Comparison of ENCODE assay signal across 12 cellular contexts in genomic region chr22:48979482-48979881, GRCh38.
DNase-seq lines count a peak whose midpoint lies in the region; TF ChIP-seq lines count a peak whose summit lies in the region.
"Had no signal": no experiment of that assay in that cellular context is flagged by ENCODE, and none has a peak within 500 bp of the region (broad histone marks: within the 10 kb centered on the region; RNA-seq: fewer than 3 reads in every experiment).

No MANE protein-coding gene starts in this region.

- H3K36me3 Mint-ChIP-seq in CD8-positive, alpha-beta memory T cell = no peaks in the 10 kb centered on the region

- H3K9me3 ChIP-seq in BE2C = peaks cover 3% of the 10 kb centered on the region
- H3K9me3 ChIP-seq in CD8-positive, alpha-beta memory T cell (ENCODE audit: low read length) = no peaks in the 10 kb centered on the region

- peaks cover 12 to 20% of the 10 kb centered on the region in 2 donors for H3K27me3 Mint-ChIP-seq in CD8-positive, alpha-beta memory T cell

- H3K27ac Mint-ChIP-seq in CD8-positive, alpha-beta memory T cell = no peak overlapping the region
- H3K27ac Mint-ChIP-seq: nephron progenitor cell had no signal

- H3K9me3 Mint-ChIP-seq in CD8-positive, alpha-beta memory T cell = peaks cover 0 to 1% (median 0%) of the 10 kb centered on the region in 5 donors

- CTCF ChIA-PET in CD8-positive, alpha-beta memory T cell (lab: Charles Lee) = no interaction called here

- no peaks in the 10 kb centered on the region for H3K27me3 ChIP-seq in BE2C
- H3K27me3 ChIP-seq in CD8-positive, alpha-beta memory T cell (ENCODE audit: insufficient read depth, low read length, poor library complexity, severe bottlenecking) = no peaks in the 10 kb centered on the region
- H3K27me3 ChIP-seq: cardiac muscle cell had no signal

- POLR2A ChIA-PET in CD8-positive, alpha-beta memory T cell (lab: Charles Lee) = no interaction called here

- no peaks in the 10 kb centered on the region for H3K4me1 Mint-ChIP-seq in CD8-positive, alpha-beta memory T cell

- no peaks in the 10 kb centered on the region for H3K4me1 ChIP-seq in BE2C
- no peaks in the 10 kb centered on the region for H3K4me1 ChIP-seq in CD8-positive, alpha-beta memory T cell (ENCODE audit: insufficient read depth, low read length)

- H3K4me3 ChIP-seq in AG10803 (ENCODE audit: low read length) (no peak overlapping the region), GM12864 (ENCODE audit: low read depth, low read length) (no peak overlapping the region), BE2C (ENCODE audit: low read depth, low read length) (no peak overlapping the region)
- no peak overlapping the region for H3K4me3 ChIP-seq in CD8-positive, alpha-beta memory T cell (ENCODE audit: low read length)
- H3K4me3 ChIP-seq: cardiac muscle cell had no signal

- no peak overlapping the region for H3K27ac ChIP-seq in CD8-positive, alpha-beta memory T cell (ENCODE audit: low read depth, low read length)
- H3K27ac ChIP-seq: cardiac muscle cell had no signal

- 0 out of 2 replicates have a peak, but pooled peaks have one; percentile 8 for TF ChIP-seq CTCF in AG10803 (conservative IDR thresholded peaks at IDR 0.05; ENCODE audit: low read length)
- peak; percentile 2 for TF ChIP-seq CTCF in GM12864 (IDR thresholded peaks at IDR 0.05; ENCODE audit: low read depth, low read length, missing control alignments)
- no peak for TF ChIP-seq CTCF in BE2C (IDR thresholded peaks at IDR 0.05; ENCODE audit: low read depth, low read length)

- no peaks in the 10 kb centered on the region for H3K36me3 ChIP-seq in BE2C
- no peaks in the 10 kb centered on the region for H3K36me3 ChIP-seq in CD8-positive, alpha-beta memory T cell (ENCODE audit: insufficient read depth, low read length)
- H3K36me3 ChIP-seq: cardiac muscle cell had no signal

- no peak overlapping the region for H3K4me3 Mint-ChIP-seq in CD8-positive, alpha-beta memory T cell
- H3K4me3 Mint-ChIP-seq: nephron progenitor cell had no signal

- no peak for DNase-seq in AG10803 (ENCODE audit: low read depth)
- no peak for DNase-seq in GM12864 (ENCODE audit: low read depth)
- DNase-seq in NCI-H2107 treated with DMSO at 0.1 percent for 48 hours (lab: John Stamatoyannopoulos, UW; ENCODE audit: unreplicated experiment) = peak; percentile 2
- DNase-seq in cerebellar cortex (ENCODE audit: low spot score) = peak; percentile 49
- DNase-seq in BE2C = no peak
- DNase-seq in T-helper 9 cell = no peak
- DNase-seq in D341Med (ENCODE audit: low spot score) = no peak
- no peak for DNase-seq in CD8-positive, alpha-beta memory T cell
- DNase-seq: activated naive CD4-positive, alpha-beta T cell treated with Interleukin-2 at 50 U/mL for 16 hours; C1 segment of cervical spinal cord; nephron progenitor cell had no signal

Comparison
In these comparisons a context has a peak if more than half of its experiments do, and no peak if none do; other contexts are left out.
1. DNase-seq: peak in NCI-H2107 treated with DMSO at 0.1 percent for 48 hours (single experiment) and cerebellar cortex (single experiment); none in AG10803 (single experiment), GM12864 (single experiment), BE2C (single experiment), T-helper 9 cell (single experiment), D341Med (single experiment) and CD8-positive, alpha-beta memory T cell (0 of 5).